ENCODE assay signal across 9 cellular contexts in the genomic region with DNA sequence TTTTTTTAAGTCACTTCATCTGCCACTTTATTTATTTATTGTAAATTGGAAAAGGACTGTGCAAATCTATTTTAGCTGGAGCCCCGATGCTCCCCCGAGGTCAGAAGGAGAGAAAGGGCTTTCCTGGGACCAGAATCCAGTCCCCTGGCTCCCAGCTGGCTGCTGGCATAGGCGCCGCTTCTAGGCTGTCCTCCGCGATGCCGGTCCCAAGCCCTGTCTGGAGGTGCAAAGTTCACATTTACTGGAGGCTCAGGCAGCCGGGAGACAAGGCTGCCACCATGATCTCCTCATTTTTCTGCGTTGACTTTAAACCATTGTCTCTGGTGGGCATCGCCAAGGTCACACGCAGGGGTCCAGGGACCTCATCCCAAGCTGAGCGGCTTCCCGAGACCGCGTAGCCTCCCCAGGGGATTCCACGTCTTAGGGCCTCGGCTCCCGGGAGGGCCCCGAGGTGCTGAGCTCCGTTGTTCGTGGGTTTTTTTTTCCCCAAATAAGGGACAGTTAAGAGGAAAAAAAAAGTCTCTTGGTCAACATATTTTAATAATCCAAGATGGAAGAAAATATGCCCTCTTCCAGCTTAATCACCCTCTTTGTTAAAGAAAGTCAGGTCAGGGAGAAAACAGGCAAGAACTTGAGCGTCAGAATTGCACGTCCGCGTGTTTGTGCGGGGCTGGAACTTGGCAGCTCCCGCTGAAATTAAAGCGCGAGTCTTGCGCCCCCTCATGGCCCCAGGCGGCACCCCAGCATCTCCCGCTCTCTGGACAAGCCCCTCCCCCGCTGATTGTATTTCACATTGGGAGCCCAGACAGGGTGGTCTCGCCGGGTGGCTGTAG. TPM values are rescaled to one million over a fixed set of nuclear protein-coding genes. Genes with fewer than 3 reads are reported as not detected.
DNase-seq lines count a peak whose midpoint lies in the region; ATAC-seq and TF ChIP-seq lines count a peak whose summit lies in the region.
"Had no signal": no experiment of that assay in that cellular context is flagged by ENCODE, and none has a peak within 500 bp of the region (broad histone marks: within the 10 kb centered on the region; RNA-seq: fewer than 3 reads in every experiment).

No MANE protein-coding gene starts in this region.

- no peaks in the 10 kb centered on the region for H3K79me2 ChIP-seq in PC-9 (ENCODE audit: low read depth)

- H3K27ac ChIP-seq in 22Rv1 (no peak overlapping the region), PC-9 (no peak overlapping the region)

- peak in 1 of 2 experiments; percentile 44 for DNase-seq in PC-9
- peak; percentile 60 for DNase-seq in astrocyte of the hippocampus (ENCODE audit: low read depth, low spot score)
- DNase-seq in inferior parietal cortex (ENCODE audit: extremely low spot score): peak; percentile 57
- DNase-seq in stimulated activated CD4-positive, alpha-beta T cell treated with anti-CD3 and anti-CD28 coated beads, Interleukin-4, amount 100 ng/mL, for 24 hours: peak; percentile 45
- no peak for DNase-seq in DMS79 treated with DMSO at 0.1 percent for 48 hours (lab: John Stamatoyannopoulos, UW)
- DNase-seq in mesenteric fat pad (ENCODE audit: low spot score): no peak

- POLR2A ChIA-PET in PC-9 (lab: Charles Lee; ENCODE audit: unreplicated experiment): interaction anchor here (0.6 kb wide), 1 partner anchor 118 kb away, joined by 3 read pairs; no protein-coding TSS in a partner anchor

- intact Hi-C loops in PC-9 (cut with micrococcal nuclease; ENCODE audit: unreplicated experiment): loop anchor here (10.0 kb wide), 1 partner anchor 1908 kb away; no protein-coding TSS in a partner anchor

- no peaks in the 10 kb centered on the region for H3K9me2 ChIP-seq in PC-9 (ENCODE audit: insufficient read depth)

- H3K27me3 ChIP-seq in PC-9 (ENCODE audit: insufficient read depth, low read depth): peaks cover 71% of the 10 kb centered on the region

- H3K4me3 ChIP-seq in PC-9: no peak overlapping the region

- peak; percentile 68 for ATAC-seq in GM19351 (IDR thresholded peaks at IDR 0.05; ENCODE audit: unreplicated experiment)

- H3K4me2 ChIP-seq in PC-9: no peak overlapping the region

- no TSS peak for BruUV-seq in PC-9 (replicated peaks; lab: Mats Ljungman, UMichigan)

- peaks cover 3% of the 10 kb centered on the region; the same call in 1 of the 2 replicates for H4K20me1 ChIP-seq in PC-9 (ENCODE audit: insufficient read depth)

- CTCF ChIA-PET in PC-9 (lab: Charles Lee): interaction anchor here (0.6 to 1.5 kb wide), 2 partner anchors 280 kb away, joined by 3 to 5 read pairs; no protein-coding TSS in a partner anchor

- no peaks in the 10 kb centered on the region for H3K36me3 ChIP-seq in PC-9 (ENCODE audit: low read depth)

- no peak overlapping the region for H2AFZ ChIP-seq in PC-9

- H3K9me3 ChIP-seq in PC-9 (ENCODE audit: insufficient read depth, low read depth): 0 out of 2 replicates have a peak, but pooled peaks cover 5% of the 10 kb centered on the region

- H3K4me1 ChIP-seq in PC-9 (replicated peaks; ENCODE audit: insufficient read depth): no peaks in the 10 kb centered on the region

- no peaks in the 10 kb centered on the region for H3F3A ChIP-seq in PC-9 (ENCODE audit: insufficient read depth, low read depth)

- TF ChIP-seq CTCF in 22Rv1 (IDR thresholded peaks at IDR 0.05) (peak; percentile 66), PC-9 (conservative IDR thresholded peaks at IDR 0.05) (peak; percentile 55)

RNA-seq across cellular contexts. Expression of gene RGR, which starts 11.9 kb away (rescaled TPM):
- total RNA-seq in PC-9 (2021) (not detected in 2 replicates), mesenteric fat pad (not detected)

RNA-seq across cellular contexts. Expression of gene LRIT1, which starts 15.4 kb away (rescaled TPM):
- total RNA-seq in PC-9 (2021): not detected in 2 replicates
- not detected for total RNA-seq in mesenteric fat pad
- total RNA-seq: urinary bladder had no signal

RNA-seq across cellular contexts. Expression of gene LRIT2, which starts 31.4 kb away (rescaled TPM):
- total RNA-seq in PC-9 (2021) (not detected in 2 replicates), mesenteric fat pad (not detected)
- total RNA-seq: urinary bladder had no signal

Comparison
In these comparisons a context has a peak if more than half of its experiments do, and no peak if none do; other contexts are left out.
1. DNase-seq: peak in astrocyte of the hippocampus (single experiment), inferior parietal cortex (single experiment) and stimulated activated CD4-positive, alpha-beta T cell treated with anti-CD3 and anti-CD28 coated beads, Interleukin-4, amount 100 ng/mL, for 24 hours (single experiment); none in DMS79 treated with DMSO at 0.1 percent for 48 hours (single experiment) and mesenteric fat pad (single experiment).